In genomic region chr10:6144609-6145413, GRCh38 we compare ENCODE assay signal across 8 cellular contexts. TPM values are rescaled to one million over a fixed set of nuclear protein-coding genes. Genes with fewer than 3 reads are reported as not detected.
A peak's percentile ranks its signal among the peaks of the same experiment; 100 is the strongest.
DNase-seq lines count a peak whose midpoint lies in the region; ATAC-seq and TF ChIP-seq lines count a peak whose summit lies in the region.

No MANE protein-coding gene starts in this region.

- WGBS in ovary, 3 donors = 0% methylated on average over 44 to 106 of the region's 106 CpGs
- under 1% methylated on average over 106 of the region's 106 CpGs for WGBS in thymus

- ATAC-seq in GM21390 (IDR thresholded peaks at IDR 0.05; ENCODE audit: unreplicated experiment) (peak; percentile 67), SK-N-SH treated with all-trans-retinoic acid at 6 μM for 48 hours (peak; percentile 87)
- peak; percentile 72 to 79 for ATAC-seq in activated naive CD4-positive, alpha-beta T cell treated with anti-CD3 and anti-CD28 coated beads, Interleukin-2, amount 50 U/mL, for 72 hours

- peaks cover 5 to 32% of the 10 kb centered on the region in 2 donors for H3K36me3 Mint-ChIP-seq in activated naive CD4-positive, alpha-beta T cell treated with anti-CD3 and anti-CD28 coated beads, Interleukin-2, amount 50 U/mL, for 72 hours

- TF ChIP-seq EP300 in ovary (IDR thresholded peaks at IDR 0.05) = no peak

- H3K36me3 ChIP-seq in ovary (no peaks in the 10 kb centered on the region), thymus (ENCODE audit: control insufficient read depth, insufficient read depth) (no peaks in the 10 kb centered on the region)

- peak overlapping the region; percentile 59 for H3K4me3 ChIP-seq in ovary
- peak overlapping the region; percentile 78 for H3K4me3 ChIP-seq in thymus (ENCODE audit: low read length)

- H3K27ac ChIP-seq in ovary = peak overlapping the region; percentile 90 to 92
- H3K27ac ChIP-seq in thymus (ENCODE audit: low read depth) = peak overlapping the region; percentile 81

- TF ChIP-seq CTCF in ovary (IDR thresholded peaks at IDR 0.05) = peak in 1 of 3 donors; percentile 36

- H3K9me3 ChIP-seq in ovary (no peaks in the 10 kb centered on the region), thymus (ENCODE audit: control insufficient read depth) (no peaks in the 10 kb centered on the region)

- intact Hi-C loops in head of caudate nucleus (cut with DNase I) = no loop called here
- intact Hi-C loops in ovary (cut with DNase I) = loop anchor here in 1 of 4 donors (10.0 kb wide), 1 partner anchor 60 kb away; the partner anchor contains the start of gene PFKFB3

- DNase-seq in DMS 273 (lab: John Stamatoyannopoulos, UW; ENCODE audit: unreplicated experiment) (peak; percentile 92), HUDEP-2 (lab: John Stamatoyannopoulos, UW; ENCODE audit: unreplicated experiment in 76 of 76) (peak in 74 of 76 experiments; percentile 15 to 86 (median 68)), head of caudate nucleus (peak; percentile 62 to 95 (median 90)), ovary (peak; percentile 90 to 94 (median 91))
- DNase-seq in activated naive CD4-positive, alpha-beta T cell treated with anti-CD3 and anti-CD28 coated beads, Interleukin-2, amount 50 U/mL, for 72 hours (ENCODE audit: low spot score in 2 of 2) = peak; percentile 87 to 91

- peak overlapping the region; percentile 77 to 96 for H3K27ac Mint-ChIP-seq in activated naive CD4-positive, alpha-beta T cell treated with anti-CD3 and anti-CD28 coated beads, Interleukin-2, amount 50 U/mL, for 72 hours

- H3K9me3 Mint-ChIP-seq in activated naive CD4-positive, alpha-beta T cell treated with anti-CD3 and anti-CD28 coated beads, Interleukin-2, amount 50 U/mL, for 72 hours = no peaks in the 10 kb centered on the region

- peaks cover 9% of the 10 kb centered on the region for H3K4me1 ChIP-seq in ovary (ENCODE audit: insufficient read depth)
- H3K4me1 ChIP-seq in thymus (ENCODE audit: control insufficient read depth, insufficient read depth, low read length) = peaks cover 29% of the 10 kb centered on the region

- no peaks in the 10 kb centered on the region for H3K27me3 ChIP-seq in ovary
- H3K27me3 ChIP-seq in thymus (ENCODE audit: control insufficient read depth, insufficient read depth) = no peaks in the 10 kb centered on the region

- peak; percentile 67 for TF ChIP-seq POLR2A in ovary (IDR thresholded peaks at IDR 0.05)

TF ChIP-seq in SK-N-SH treated with all-trans-retinoic acid at 6 μM for 48 hours, 23 proteins besides CTCF, POLR2A, EP300 and RAD21:
- TF ChIP-seq ZNF565 (CRISPR knock-in tag; conservative IDR thresholded peaks at IDR 0.05; ENCODE audit: low read depth) (no peak), SNAI2 (CRISPR knock-in tag; IDR thresholded peaks at IDR 0.05) (no peak), ISL1 (CRISPR knock-in tag; IDR thresholded peaks at IDR 0.05) (no peak), ZC3H10 (CRISPR knock-in tag; IDR thresholded peaks at IDR 0.05) (no peak), ZFP30 (CRISPR knock-in tag; IDR thresholded peaks at IDR 0.05) (no peak), PATZ1 (CRISPR knock-in tag; IDR thresholded peaks at IDR 0.05; ENCODE audit: borderline replicate concordance) (no peak), OSR1 (CRISPR knock-in tag; IDR thresholded peaks at IDR 0.05) (no peak), GLIS3 (CRISPR knock-in tag; IDR thresholded peaks at IDR 0.05) (no peak), CSDC2 (CRISPR knock-in tag; IDR thresholded peaks at IDR 0.05) (no peak), TOX (CRISPR knock-in tag; IDR thresholded peaks at IDR 0.05; ENCODE audit: borderline replicate concordance) (no peak), RARB (CRISPR knock-in tag; IDR thresholded peaks at IDR 0.05) (no peak), ESRRG (CRISPR knock-in tag; IDR thresholded peaks at IDR 0.05) (no peak), PPARA (CRISPR knock-in tag; IDR thresholded peaks at IDR 0.05; ENCODE audit: borderline replicate concordance) (no peak), ZNF70 (CRISPR knock-in tag; IDR thresholded peaks at IDR 0.05) (no peak), ZNF8 (CRISPR knock-in tag; IDR thresholded peaks at IDR 0.05) (no peak), ZFP3 (CRISPR knock-in tag; IDR thresholded peaks at IDR 0.05) (no peak), POU6F1 (CRISPR knock-in tag; IDR thresholded peaks at IDR 0.05; ENCODE audit: borderline replicate concordance, low read depth) (no peak), TCF4 (CRISPR knock-in tag; IDR thresholded peaks at IDR 0.05; ENCODE audit: borderline replicate concordance) (no peak)
- TF ChIP-seq, protein P1, sequence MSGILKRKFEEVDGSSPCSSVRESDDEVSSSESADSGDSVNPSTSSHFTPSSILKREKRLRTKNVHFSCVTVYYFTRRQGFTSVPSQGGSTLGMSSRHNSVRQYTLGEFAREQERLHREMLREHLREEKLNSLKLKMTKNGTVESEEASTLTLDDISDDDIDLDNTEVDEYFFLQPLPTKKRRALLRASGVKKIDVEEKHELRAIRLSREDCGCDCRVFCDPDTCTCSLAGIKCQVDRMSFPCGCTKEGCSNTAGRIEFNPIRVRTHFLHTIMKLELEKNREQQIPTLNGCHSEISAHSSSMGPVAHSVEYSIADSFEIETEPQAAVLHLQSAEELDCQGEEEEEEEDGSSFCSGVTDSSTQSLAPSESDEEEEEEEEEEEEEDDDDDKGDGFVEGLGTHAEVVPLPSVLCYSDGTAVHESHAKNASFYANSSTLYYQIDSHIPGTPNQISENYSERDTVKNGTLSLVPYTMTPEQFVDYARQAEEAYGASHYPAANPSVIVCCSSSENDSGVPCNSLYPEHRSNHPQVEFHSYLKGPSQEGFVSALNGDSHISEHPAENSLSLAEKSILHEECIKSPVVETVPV (CRISPR knock-in tag; IDR thresholded peaks at IDR 0.05) = no peak

RNA-seq across cellular contexts. Expression of gene RBM17, which starts 56.0 kb away (rescaled TPM):
- total RNA-seq in activated naive CD4-positive, alpha-beta T cell treated with anti-CD3 and anti-CD28 coated beads, Interleukin-2, amount 50 U/mL, for 72 hours = 100 to 1,000 TPM; 141 to 227 TPM
- total RNA-seq in ovary = 10 to 100 TPM; 56.2 to 89.7 (median 70.3) TPM
- 10 to 100 TPM; 62.1 to 94.4 TPM for polyA plus RNA-seq in ovary
- polyA plus RNA-seq in thymus = 122 TPM

RNA-seq across cellular contexts. Expression of gene PFKFB3, which starts 57.9 kb away (rescaled TPM):
- total RNA-seq in activated naive CD4-positive, alpha-beta T cell treated with anti-CD3 and anti-CD28 coated beads, Interleukin-2, amount 50 U/mL, for 72 hours = 100 to 1,000 TPM in 1 of 2 donors, 10 to 100 TPM in 1; 77.0 to 181 TPM
- total RNA-seq in ovary = 10 to 100 TPM; 28.7 to 60.8 (median 41.6) TPM
- polyA plus RNA-seq in ovary (10 to 100 TPM; 15.3 to 24.5 TPM), thymus (39.3 TPM)

Comparison
In these comparisons a context has a peak if more than half of its experiments do, and no peak if none do; other contexts are left out.
1. Peak in every context shown above with its lines: DNase-seq, ATAC-seq, H3K4me3 ChIP-seq and H3K27ac ChIP-seq.